12 cellular contexts compared by ENCODE assay signal in genomic region chr4:136713140-136713539, GRCh38.
A peak's percentile ranks its signal among the peaks of the same experiment; 100 is the strongest.
DNase-seq lines count a peak whose midpoint lies in the region; ATAC-seq, FAIRE-seq and TF ChIP-seq lines count a peak whose summit lies in the region.
"Had no signal": no experiment of that assay in that cellular context is flagged by ENCODE, and none has a peak within 500 bp of the region (broad histone marks: within the 10 kb centered on the region; RNA-seq: fewer than 3 reads in every experiment).

No MANE protein-coding gene starts in this region.

- H3K4me3 ChIP-seq in SK-N-MC = no peak overlapping the region
- H3K4me3 ChIP-seq: PC-9, testis had no signal

- peaks cover 0 to 3% of the 10 kb centered on the region in 2 donors for H3K9me3 Mint-ChIP-seq in effector memory CD8-positive, alpha-beta T cell

- no peak for ATAC-seq in GM18858 (IDR thresholded peaks at IDR 0.05; ENCODE audit: unreplicated experiment)
- ATAC-seq in effector memory CD8-positive, alpha-beta T cell (replicated peaks) = no peak

- H3K27ac ChIP-seq in SK-N-MC = peak overlapping the region; percentile 22; the same call in 1 of the 2 replicates
- H3K27ac ChIP-seq: C4-2B, PC-9, testis had no signal

- DNase-seq in AG08396 (ENCODE audit: low spot score) (peak; percentile 29), H54 (ENCODE audit: insufficient read length, low spot score) (peak; percentile 6), SK-N-MC (ENCODE audit: low read depth, low spot score) (peak; percentile 44), fibroblast of peridontal ligament (ENCODE audit: extremely low read depth) (peak; percentile 78), HT-29 (ENCODE audit: low spot score) (no peak), germinal center (ENCODE audit: low spot score) (no peak)
- no peak for DNase-seq in effector memory CD8-positive, alpha-beta T cell
- DNase-seq: PC-9; stimulated activated CD4-positive, alpha-beta T cell treated with anti-CD3 and anti-CD28 coated beads, Interleukin-2, amount 100 ng/mL, for 48 hours; testis had no signal

- H3K9me3 ChIP-seq in SK-N-MC (ENCODE audit: low read depth, low read length) = no peaks in the 10 kb centered on the region
- H3K9me3 ChIP-seq: testis had no signal

- H3K4me3 Mint-ChIP-seq in effector memory CD8-positive, alpha-beta T cell = no peak overlapping the region

- no peak overlapping the region for H3K9ac ChIP-seq in SK-N-MC (ENCODE audit: insufficient read length)

- TF ChIP-seq POLR2A in H54 (IDR thresholded peaks at IDR 0.05; ENCODE audit: low read depth, low read length) = no peak

- H3K27ac Mint-ChIP-seq in effector memory CD8-positive, alpha-beta T cell = no peak overlapping the region

- no peaks in the 10 kb centered on the region for H3K36me3 ChIP-seq in SK-N-MC (ENCODE audit: insufficient read depth, low read length)

- H3K36me3 Mint-ChIP-seq in effector memory CD8-positive, alpha-beta T cell (ENCODE audit: insufficient read depth) = no peaks in the 10 kb centered on the region

- H3K27me3 Mint-ChIP-seq in effector memory CD8-positive, alpha-beta T cell = no peaks in the 10 kb centered on the region

- no peak for FAIRE-seq in H54 (lab: Jason Lieb, UNC)

- H3K4me1 Mint-ChIP-seq in effector memory CD8-positive, alpha-beta T cell (ENCODE audit: low read depth in 2 of 2) = no peaks in the 10 kb centered on the region

Comparison
In these comparisons a context has a peak if more than half of its experiments do, and no peak if none do; other contexts are left out.
1. DNase-seq: peak in AG08396 (single experiment), H54 (single experiment), SK-N-MC (single experiment) and fibroblast of peridontal ligament (single experiment); none in HT-29 (single experiment), germinal center (single experiment) and effector memory CD8-positive, alpha-beta T cell (0 of 3).